In genomic region chr16:74606521-74607309, GRCh38 we compare ENCODE assay signal across 1 cellular context.
TF ChIP-seq lines count a peak whose summit lies in the region.

Gene GLG1 (minus strand): TSS chr16:74607114. CDS start chr16:74607094, 20 bp downstream.

TF ChIP-seq in HepG2, 621 proteins besides CTCF, POLR2A, EP300 and RAD21 (continued from another document and continues in another):
- TF ChIP-seq HIC2 (CRISPR knock-in tag; IDR thresholded peaks at IDR 0.05; ENCODE audit: low read depth) (no peak; the same call in 1 of the 2 replicates), DRAP1 (CRISPR knock-in tag; IDR thresholded peaks at IDR 0.05) (peak; percentile 99), ATAD3A (CRISPR knock-in tag; IDR thresholded peaks at IDR 0.05) (no peak), RFXANK (CRISPR knock-in tag; IDR thresholded peaks at IDR 0.05) (peak; percentile 88; the same call in 1 of the 2 replicates), ZNF432 (CRISPR knock-in tag; IDR thresholded peaks at IDR 0.05; ENCODE audit: borderline replicate concordance) (0 out of 2 replicates have a peak, but pooled peaks have one; percentile 21), ZFYVE20 (CRISPR knock-in tag; IDR thresholded peaks at IDR 0.05; ENCODE audit: borderline replicate concordance, low read depth) (no peak), ZNF230 (CRISPR knock-in tag; IDR thresholded peaks at IDR 0.05) (peak; percentile 88), ZBTB46 (CRISPR knock-in tag; IDR thresholded peaks at IDR 0.05; ENCODE audit: borderline replicate concordance) (0 out of 2 replicates have a peak, but pooled peaks have one; percentile 74), MED1 (CRISPR knock-in tag; IDR thresholded peaks at IDR 0.05) (peak; percentile 81), ZFY (CRISPR knock-in tag; IDR thresholded peaks at IDR 0.05) (peak; percentile 94), ZGPAT (CRISPR knock-in tag; IDR thresholded peaks at IDR 0.05) (peak; percentile 99), HDAC2 (CRISPR knock-in tag; IDR thresholded peaks at IDR 0.05) (peak; percentile 29; the same call in 1 of the 2 replicates), BORCS8-MEF2B (CRISPR knock-in tag; IDR thresholded peaks at IDR 0.05) (peak; percentile 92), MIER3 (CRISPR knock-in tag; IDR thresholded peaks at IDR 0.05; ENCODE audit: borderline replicate concordance) (no peak), SUZ12 (IDR thresholded peaks at IDR 0.05; ENCODE audit: low read depth, low read length) (no peak), MLX (CRISPR knock-in tag; IDR thresholded peaks at IDR 0.05) (no peak; the same call in 1 of the 2 replicates), DBP (CRISPR knock-in tag; IDR thresholded peaks at IDR 0.05; ENCODE audit: not compliant biosample characterization) (peak; percentile 93), ISL2 (CRISPR knock-in tag; IDR thresholded peaks at IDR 0.05) (peak; percentile 89), DNMT3B (CRISPR knock-in tag; conservative IDR thresholded peaks at IDR 0.05) (no peak), NR0B2 (CRISPR knock-in tag; IDR thresholded peaks at IDR 0.05) (peak; percentile 70), KDM5B (CRISPR knock-in tag; IDR thresholded peaks at IDR 0.05; ENCODE audit: borderline replicate concordance) (peak; percentile 95), NFATC3 (CRISPR knock-in tag; IDR thresholded peaks at IDR 0.05) (no peak), MED13 (CRISPR knock-in tag; IDR thresholded peaks at IDR 0.05) (peak; percentile 79; the same call in 1 of the 2 replicates), FOXJ3 (CRISPR knock-in tag; IDR thresholded peaks at IDR 0.05; ENCODE audit: borderline replicate concordance) (peak; percentile 59), KIAA2018 (CRISPR knock-in tag; IDR thresholded peaks at IDR 0.05; ENCODE audit: borderline replicate concordance) (0 out of 2 replicates have a peak, but pooled peaks have one; percentile 67), TMF1 (CRISPR knock-in tag; IDR thresholded peaks at IDR 0.05; ENCODE audit: low read depth) (peak; percentile 86), PLRG1 (conservative IDR thresholded peaks at IDR 0.05) (no peak), ZNF30 (CRISPR knock-in tag; IDR thresholded peaks at IDR 0.05) (peak; percentile 77; the same call in 1 of the 2 replicates), AHDC1 (CRISPR knock-in tag; IDR thresholded peaks at IDR 0.05; ENCODE audit: borderline replicate concordance) (peak; percentile 77; the same call in 1 of the 2 replicates), ATF3 (CRISPR knock-in tag; IDR thresholded peaks at IDR 0.05) (peak; percentile 71), ZSCAN25 (CRISPR knock-in tag; IDR thresholded peaks at IDR 0.05) (no peak), ZNF670 (CRISPR knock-in tag; IDR thresholded peaks at IDR 0.05; ENCODE audit: borderline replicate concordance) (peak; percentile 99), ZNF468 (CRISPR knock-in tag; IDR thresholded peaks at IDR 0.05) (peak; percentile 87; the same call in 1 of the 2 replicates), TAF1 (CRISPR knock-in tag; IDR thresholded peaks at IDR 0.05) (peak; percentile 99), ZNF879 (CRISPR knock-in tag; IDR thresholded peaks at IDR 0.05) (peak; percentile 80; the same call in 1 of the 2 replicates), CHCHD3 (CRISPR knock-in tag; IDR thresholded peaks at IDR 0.05) (peak; percentile 89; the same call in 1 of the 2 replicates), CHD4 (IDR thresholded peaks at IDR 0.05; ENCODE audit: borderline replicate concordance, low read length) (no peak), RFX5 (IDR thresholded peaks at IDR 0.05; ENCODE audit: low read depth, low read length) (no peak)
